Comparison of ENCODE assay signal across 10 cellular contexts in genomic region chr2:224284134-224284946, GRCh38.
DNase-seq lines count a peak whose midpoint lies in the region; ATAC-seq and TF ChIP-seq lines count a peak whose summit lies in the region.
"Had no signal": no experiment of that assay in that cellular context is flagged by ENCODE, and none has a peak within 500 bp of the region (broad histone marks: within the 10 kb centered on the region; RNA-seq: fewer than 3 reads in every experiment).

No MANE protein-coding gene starts in this region.

- ATAC-seq in left ventricle myocardium superior (no peak), RWPE2 (ENCODE audit: low read depth) (peak; percentile 66; the same call in 2 of the 3 replicates)

- peak; percentile 55 for TF ChIP-seq CTCF in cardiac muscle cell (IDR thresholded peaks at IDR 0.05; ENCODE audit: low read depth, low read length)
- TF ChIP-seq CTCF in RWPE2 (IDR thresholded peaks at IDR 0.05; ENCODE audit: poor library complexity, severe bottlenecking): peak; percentile 98
- peak; percentile 54 for TF ChIP-seq CTCF in fibroblast of the aortic adventitia (IDR thresholded peaks at IDR 0.05; ENCODE audit: insufficient read depth, low read length)
- TF ChIP-seq CTCF in progenitor cell of endocrine pancreas (IDR thresholded peaks at IDR 0.05; ENCODE audit: unreplicated experiment): peak; percentile 88

- no peaks in the 10 kb centered on the region for H3K9me3 ChIP-seq in cardiac muscle cell (ENCODE audit: low read depth)
- no peaks in the 10 kb centered on the region for H3K9me3 ChIP-seq in RWPE2 (ENCODE audit: severe bottlenecking)

- no peaks in the 10 kb centered on the region for H3K4me1 Mint-ChIP-seq in progenitor cell of endocrine pancreas (ENCODE audit: low read depth)

- no peaks in the 10 kb centered on the region for H3K36me3 ChIP-seq in cardiac muscle cell
- H3K36me3 ChIP-seq in RWPE2 (ENCODE audit: low read depth): no peaks in the 10 kb centered on the region

- no peaks in the 10 kb centered on the region for H3K27me3 ChIP-seq in cardiac muscle cell
- no peaks in the 10 kb centered on the region for H3K27me3 ChIP-seq in RWPE2 (ENCODE audit: insufficient read depth, poor library complexity, severe bottlenecking)

- H3K27me3 Mint-ChIP-seq in progenitor cell of endocrine pancreas: no peaks in the 10 kb centered on the region

- no peak overlapping the region for H3K4me3 Mint-ChIP-seq in progenitor cell of endocrine pancreas (ENCODE audit: low read depth)
- H3K4me3 Mint-ChIP-seq: dendritic cell treated with granulocyte-macrophage colony-stimulating factor and Interleukin-4, amounts not matched to agents 40 ng/mL and 50 ng/mL, for 4 days; stimulated activated naive CD8-positive, alpha-beta T cell treated with anti-CD3 and anti-CD28 coated beads, Interleukin-15, Interleukin-2, amounts not matched to agents 100 ng/mL and 50 ng/mL, for 24 hours had no signal

- H3K9me3 Mint-ChIP-seq in progenitor cell of endocrine pancreas (ENCODE audit: low read depth): no peaks in the 10 kb centered on the region
- H3K9me3 Mint-ChIP-seq: dendritic cell treated with granulocyte-macrophage colony-stimulating factor and Interleukin-4, amounts not matched to agents 40 ng/mL and 50 ng/mL, for 4 days; stimulated activated naive CD8-positive, alpha-beta T cell treated with anti-CD3 and anti-CD28 coated beads, Interleukin-15, Interleukin-2, amounts not matched to agents 100 ng/mL and 50 ng/mL, for 24 hours had no signal

- H3K4me1 ChIP-seq in cardiac muscle cell (ENCODE audit: low read depth): peaks cover 5% of the 10 kb centered on the region
- no peaks in the 10 kb centered on the region for H3K4me1 ChIP-seq in RWPE2 (ENCODE audit: insufficient read depth, poor library complexity, severe bottlenecking)

- no peaks in the 10 kb centered on the region for H3K36me3 Mint-ChIP-seq in progenitor cell of endocrine pancreas (ENCODE audit: insufficient read depth)

- H3K27ac ChIP-seq in cardiac muscle cell (no peak overlapping the region), RWPE2 (ENCODE audit: poor library complexity, severe bottlenecking) (no peak overlapping the region)

- H3K4me3 ChIP-seq in cardiac muscle cell (no peak overlapping the region), RWPE2 (ENCODE audit: severe bottlenecking) (no peak overlapping the region), fibroblast of the aortic adventitia (ENCODE audit: low read depth, low read length) (no peak overlapping the region)

- peak; percentile 50 to 52 for DNase-seq in cardiac muscle cell (ENCODE audit: low read depth in 1 of 2, low spot score in 1 of 2)
- no peak for DNase-seq in left ventricle myocardium superior
- DNase-seq in HT-29 (ENCODE audit: low spot score): peak; percentile 86
- no peak for DNase-seq in RWPE2 (ENCODE audit: low spot score)
- peak; percentile 69 for DNase-seq in fibroblast of the aortic adventitia (ENCODE audit: low read depth)
- no peak for DNase-seq in progenitor cell of endocrine pancreas (ENCODE audit: low spot score, unreplicated experiment)
- no peak for DNase-seq in 8988T
- DNase-seq in activated naive CD4-positive, alpha-beta T cell treated with anti-CD3 and anti-CD28 coated beads, Interleukin-2, amount 50 U/mL, for 16 hours: no peak

- intact Hi-C loops in left ventricle myocardium superior (cut with micrococcal nuclease): loop anchor here (1.0 to 5.0 kb wide), 2 partner anchors 291 to 312 kb away; no protein-coding TSS in a partner anchor

- no peak overlapping the region for H3K27ac Mint-ChIP-seq in progenitor cell of endocrine pancreas
- H3K27ac Mint-ChIP-seq: dendritic cell treated with granulocyte-macrophage colony-stimulating factor and Interleukin-4, amounts not matched to agents 40 ng/mL and 50 ng/mL, for 4 days; stimulated activated naive CD8-positive, alpha-beta T cell treated with anti-CD3 and anti-CD28 coated beads, Interleukin-15, Interleukin-2, amounts not matched to agents 100 ng/mL and 50 ng/mL, for 24 hours had no signal

Comparison
In these comparisons a context has a peak if more than half of its experiments do, and no peak if none do; other contexts are left out.
1. DNase-seq: peak in cardiac muscle cell (2 of 2), HT-29 (single experiment) and fibroblast of the aortic adventitia (single experiment); none in left ventricle myocardium superior (single experiment), RWPE2 (single experiment), progenitor cell of endocrine pancreas (single experiment), 8988T (single experiment) and activated naive CD4-positive, alpha-beta T cell treated with anti-CD3 and anti-CD28 coated beads, Interleukin-2, amount 50 U/mL, for 16 hours (single experiment).
2. Peak in every context shown above with its lines, with median percentiles within 50 percentile points of each other: CTCF ChIP-seq.